Comparison of ENCODE assay signal across 24 cellular contexts in the genomic region with DNA sequence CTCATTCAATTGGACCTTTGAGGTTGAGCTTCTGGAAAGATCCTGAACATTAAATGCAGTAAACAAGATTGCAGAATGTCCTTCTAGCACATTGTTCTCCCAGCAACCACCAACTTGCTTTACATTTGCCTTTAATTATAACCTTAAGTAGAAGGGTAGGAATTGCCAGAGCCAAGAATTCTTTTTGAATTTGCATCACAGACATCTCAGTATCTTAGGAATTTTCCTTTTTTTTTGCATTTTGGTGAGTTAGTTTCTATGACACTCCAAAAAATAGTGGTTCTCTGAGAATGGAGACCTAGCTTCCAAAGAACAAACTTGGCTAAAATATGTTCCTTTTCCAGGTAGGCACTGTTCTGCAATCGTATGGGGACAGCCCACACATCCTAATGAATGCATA.
DNase-seq lines count a peak whose midpoint lies in the region; ATAC-seq and TF ChIP-seq lines count a peak whose summit lies in the region.
"Had no signal": no experiment of that assay in that cellular context is flagged by ENCODE, and none has a peak within 500 bp of the region (broad histone marks: within the 10 kb centered on the region; RNA-seq: fewer than 3 reads in every experiment).

No MANE protein-coding gene starts in this region.

- H2AK5ac ChIP-seq in mesendoderm (ENCODE audit: low read length): no peak overlapping the region

- H3K27me3 ChIP-seq in GM23338 (ENCODE audit: insufficient read depth) (no peaks in the 10 kb centered on the region), mesendoderm (ENCODE audit: insufficient read depth, low read length, poor library complexity) (no peaks in the 10 kb centered on the region), smooth muscle cell (ENCODE audit: low read depth) (peaks cover 13% of the 10 kb centered on the region)
- H3K27me3 ChIP-seq: BLaER1 treated with 17β-estradiol and CSF1 and Interleukin-3, amounts not matched to agents 10 nM and 100 nM had no signal

- H3K27me3 Mint-ChIP-seq in GM23338 (ENCODE audit: insufficient read depth, low read depth, poor library complexity): peaks cover 6% of the 10 kb centered on the region
- H3K27me3 Mint-ChIP-seq: B cell had no signal

- H3K79me2 ChIP-seq in GM23338 (replicated peaks; ENCODE audit: insufficient read depth) (no peaks in the 10 kb centered on the region), mesendoderm (ENCODE audit: control insufficient read depth, insufficient read depth, low read length) (no peaks in the 10 kb centered on the region), smooth muscle cell (ENCODE audit: low read depth) (no peaks in the 10 kb centered on the region)

- H4K20me1 ChIP-seq in GM23338 (replicated peaks; ENCODE audit: insufficient read depth) (no peaks in the 10 kb centered on the region), smooth muscle cell (ENCODE audit: low read depth) (no peaks in the 10 kb centered on the region)
- H4K20me1 ChIP-seq: BLaER1 treated with 17β-estradiol and CSF1 and Interleukin-3, amounts not matched to agents 10 nM and 100 nM had no signal

- no peaks in the 10 kb centered on the region for H3K9me3 Mint-ChIP-seq in GM23338
- H3K9me3 Mint-ChIP-seq: CD4-positive, alpha-beta T cell; CD8-positive, alpha-beta T cell had no signal

- H3K36me3 ChIP-seq in GM23338 (ENCODE audit: insufficient read depth) (no peaks in the 10 kb centered on the region), mesendoderm (ENCODE audit: control insufficient read depth, insufficient read depth, low read length) (no peaks in the 10 kb centered on the region), smooth muscle cell (ENCODE audit: low read depth) (no peaks in the 10 kb centered on the region)
- H3K36me3 ChIP-seq: BLaER1 treated with 17β-estradiol and CSF1 and Interleukin-3, amounts not matched to agents 10 nM and 100 nM had no signal

- H3K4ac ChIP-seq in mesendoderm (ENCODE audit: low read depth, low read length): no peak overlapping the region

- ATAC-seq in GM23338 (no peak; the same call in 2 of the 3 replicates), HG02623 (IDR thresholded peaks at IDR 0.05; ENCODE audit: unreplicated experiment) (no peak)
- ATAC-seq: A549; CD8-positive, alpha-beta T cell; GM12878 had no signal

- no peak overlapping the region for H3K4me3 Mint-ChIP-seq in GM23338
- H3K4me3 Mint-ChIP-seq: B cell; CD4-positive, alpha-beta T cell; CD8-positive, alpha-beta T cell had no signal

- TF ChIP-seq CTCF in GM23338 (conservative IDR thresholded peaks at IDR 0.05; ENCODE audit: low read depth in 2 of 2): no peak
- no peak for TF ChIP-seq CTCF in smooth muscle cell (IDR thresholded peaks at IDR 0.05; ENCODE audit: borderline replicate concordance, insufficient read depth, poor library complexity, severe bottlenecking)

- H3K9me3 ChIP-seq in smooth muscle cell (replicated peaks; ENCODE audit: low read depth): no peaks in the 10 kb centered on the region
- H3K9me3 ChIP-seq: A549 had no signal

- H3K4me2 ChIP-seq in GM23338 (peak overlapping the region; percentile 48), mesendoderm (ENCODE audit: low read length) (no peak overlapping the region), smooth muscle cell (peak overlapping the region; percentile 1)
- H3K4me2 ChIP-seq: A549; BLaER1 treated with 17β-estradiol and CSF1 and Interleukin-3, amounts not matched to agents 10 nM and 100 nM had no signal

- no peak overlapping the region for H4K5ac ChIP-seq in mesendoderm (ENCODE audit: low read length)

- H4K8ac ChIP-seq in mesendoderm (ENCODE audit: low read depth, low read length): no peak overlapping the region

- peaks cover 16% of the 10 kb centered on the region; the same call in 1 of the 2 replicates for H3K4me1 ChIP-seq in GM23338 (ENCODE audit: insufficient read depth)
- no peaks in the 10 kb centered on the region for H3K4me1 ChIP-seq in mesendoderm (ENCODE audit: control insufficient read depth, low read depth, low read length)
- H3K4me1 ChIP-seq in smooth muscle cell (ENCODE audit: low read depth): no peaks in the 10 kb centered on the region
- H3K4me1 ChIP-seq: A549; BLaER1 treated with 17β-estradiol and CSF1 and Interleukin-3, amounts not matched to agents 10 nM and 100 nM had no signal

- no peak overlapping the region for H3K18ac ChIP-seq in mesendoderm (ENCODE audit: low read length)

- no peak overlapping the region for H2AFZ ChIP-seq in GM23338
- H2AFZ ChIP-seq in smooth muscle cell (ENCODE audit: low read depth): no peak overlapping the region

- no peak overlapping the region for H2BK120ac ChIP-seq in mesendoderm (ENCODE audit: low read depth, low read length)

- no peak overlapping the region for H2BK15ac ChIP-seq in mesendoderm (replicated peaks; ENCODE audit: low read depth)

- no peak overlapping the region for H3K56ac ChIP-seq in mesendoderm (ENCODE audit: low read length)

- WGBS in mesendoderm (ENCODE audit: extremely low coverage, insufficient coverage, low lambda C conversion rate): no CpG with 5 or more reads among the region's 1 CpG
- 68% methylated on average over 1 of the region's 1 CpG for WGBS in smooth muscle cell (ENCODE audit: low lambda C conversion rate)

- H3K23ac ChIP-seq in mesendoderm (ENCODE audit: low read length): no peak overlapping the region

- H3K27ac Mint-ChIP-seq in GM23338: no peak overlapping the region
- H3K27ac Mint-ChIP-seq: B cell; CD4-positive, alpha-beta T cell; CD8-positive, alpha-beta T cell had no signal

- H3K4me1 Mint-ChIP-seq in GM23338: peaks cover 25% of the 10 kb centered on the region
- H3K4me1 Mint-ChIP-seq: B cell had no signal

- H3K9ac ChIP-seq in mesendoderm (ENCODE audit: low read length) (no peak overlapping the region), smooth muscle cell (ENCODE audit: low read depth) (no peak overlapping the region)
- H3K9ac ChIP-seq: BLaER1 treated with 17β-estradiol and CSF1 and Interleukin-3, amounts not matched to agents 10 nM and 100 nM had no signal

- peak; percentile 59 for DNase-seq in GM23338 (ENCODE audit: low spot score)
- DNase-seq in amniotic epithelial cell (ENCODE audit: low read depth): peak; percentile 48
- DNase-seq in mesendoderm: peak; percentile 26
- DNase-seq in smooth muscle cell (lab: John Stamatoyannopoulos, UW; ENCODE audit: unreplicated experiment): no peak
- DNase-seq in COLO668 (lab: John Stamatoyannopoulos, UW; ENCODE audit: unreplicated experiment): no peak
- DNase-seq in NCI-H187 treated with DMSO at 0.1 percent for 48 hours (lab: John Stamatoyannopoulos, UW): no peak
- DNase-seq: AML-193; CD4-positive, alpha-beta T cell; CD8-positive, alpha-beta T cell; COR-L47; DMS 273 treated with DMSO at 0.1 percent for 48 hours; DMS153; DMS53; DMS79; DND-41; EL; GDM1 had no signal

- H3K27ac ChIP-seq in GM23338 (ENCODE audit: low read depth) (peak overlapping the region; percentile 17; the same call in 1 of the 2 replicates), mesendoderm (ENCODE audit: low read depth, low read length) (no peak overlapping the region), smooth muscle cell (ENCODE audit: low read depth) (no peak overlapping the region)
- H3K27ac ChIP-seq: 22Rv1; A549; BLaER1 treated with 17β-estradiol and CSF1 and Interleukin-3, amounts not matched to agents 10 nM and 100 nM; C4-2B had no signal

- no peaks in the 10 kb centered on the region for H3K36me3 Mint-ChIP-seq in GM23338 (ENCODE audit: low read depth)
- H3K36me3 Mint-ChIP-seq: CD8-positive, alpha-beta T cell had no signal

- H3K4me3 ChIP-seq in GM23338 (no peak overlapping the region), mesendoderm (ENCODE audit: low read length) (no peak overlapping the region), smooth muscle cell (no peak overlapping the region)
- H3K4me3 ChIP-seq: A549; BLaER1 treated with 17β-estradiol and CSF1 and Interleukin-3, amounts not matched to agents 10 nM and 100 nM; GM12878 had no signal

- no peaks in the 10 kb centered on the region; the same call in 1 of the 2 replicates for H3K9me2 ChIP-seq in GM23338 (ENCODE audit: insufficient read depth)

- no peaks in the 10 kb centered on the region for H3K79me1 ChIP-seq in mesendoderm (ENCODE audit: low read length)

- H3F3A ChIP-seq in GM23338 (replicated peaks; ENCODE audit: low read depth) (no peaks in the 10 kb centered on the region), smooth muscle cell (ENCODE audit: low read depth) (no peaks in the 10 kb centered on the region)

- no peak overlapping the region for H2BK5ac ChIP-seq in mesendoderm (ENCODE audit: low read length)

TF ChIP-seq in GM23338, 12 proteins besides CTCF, POLR2A, EP300 and RAD21 (continues in another document):
- TF ChIP-seq JUNB (IDR thresholded peaks at IDR 0.05; ENCODE audit: unreplicated experiment) (no peak), ZNF331 (CRISPR knock-in tag; IDR thresholded peaks at IDR 0.05; ENCODE audit: low read depth) (no peak), ZNF114 (CRISPR knock-in tag; IDR thresholded peaks at IDR 0.05) (no peak), POLR2AphosphoS5 (IDR thresholded peaks at IDR 0.05; ENCODE audit: low read depth) (no peak)
- TF ChIP-seq, protein P1, sequence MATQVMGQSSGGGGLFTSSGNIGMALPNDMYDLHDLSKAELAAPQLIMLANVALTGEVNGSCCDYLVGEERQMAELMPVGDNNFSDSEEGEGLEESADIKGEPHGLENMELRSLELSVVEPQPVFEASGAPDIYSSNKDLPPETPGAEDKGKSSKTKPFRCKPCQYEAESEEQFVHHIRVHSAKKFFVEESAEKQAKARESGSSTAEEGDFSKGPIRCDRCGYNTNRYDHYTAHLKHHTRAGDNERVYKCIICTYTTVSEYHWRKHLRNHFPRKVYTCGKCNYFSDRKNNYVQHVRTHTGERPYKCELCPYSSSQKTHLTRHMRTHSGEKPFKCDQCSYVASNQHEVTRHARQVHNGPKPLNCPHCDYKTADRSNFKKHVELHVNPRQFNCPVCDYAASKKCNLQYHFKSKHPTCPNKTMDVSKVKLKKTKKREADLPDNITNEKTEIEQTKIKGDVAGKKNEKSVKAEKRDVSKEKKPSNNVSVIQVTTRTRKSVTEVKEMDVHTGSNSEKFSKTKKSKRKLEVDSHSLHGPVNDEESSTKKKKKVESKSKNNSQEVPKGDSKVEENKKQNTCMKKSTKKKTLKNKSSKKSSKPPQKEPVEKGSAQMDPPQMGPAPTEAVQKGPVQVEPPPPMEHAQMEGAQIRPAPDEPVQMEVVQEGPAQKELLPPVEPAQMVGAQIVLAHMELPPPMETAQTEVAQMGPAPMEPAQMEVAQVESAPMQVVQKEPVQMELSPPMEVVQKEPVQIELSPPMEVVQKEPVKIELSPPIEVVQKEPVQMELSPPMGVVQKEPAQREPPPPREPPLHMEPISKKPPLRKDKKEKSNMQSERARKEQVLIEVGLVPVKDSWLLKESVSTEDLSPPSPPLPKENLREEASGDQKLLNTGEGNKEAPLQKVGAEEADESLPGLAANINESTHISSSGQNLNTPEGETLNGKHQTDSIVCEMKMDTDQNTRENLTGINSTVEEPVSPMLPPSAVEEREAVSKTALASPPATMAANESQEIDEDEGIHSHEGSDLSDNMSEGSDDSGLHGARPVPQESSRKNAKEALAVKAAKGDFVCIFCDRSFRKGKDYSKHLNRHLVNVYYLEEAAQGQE (IDR thresholded peaks at IDR 0.05; ENCODE audit: unreplicated experiment): no peak

Comparison
In these comparisons a context has a peak if more than half of its experiments do, and no peak if none do; other contexts are left out.
1. DNase-seq: peak in GM23338 (single experiment), amniotic epithelial cell (single experiment) and mesendoderm (single experiment); none in smooth muscle cell (single experiment), COLO668 (single experiment) and NCI-H187 treated with DMSO at 0.1 percent for 48 hours (single experiment).